ENCODE assay signal across 14 cellular contexts in the genomic region with DNA sequence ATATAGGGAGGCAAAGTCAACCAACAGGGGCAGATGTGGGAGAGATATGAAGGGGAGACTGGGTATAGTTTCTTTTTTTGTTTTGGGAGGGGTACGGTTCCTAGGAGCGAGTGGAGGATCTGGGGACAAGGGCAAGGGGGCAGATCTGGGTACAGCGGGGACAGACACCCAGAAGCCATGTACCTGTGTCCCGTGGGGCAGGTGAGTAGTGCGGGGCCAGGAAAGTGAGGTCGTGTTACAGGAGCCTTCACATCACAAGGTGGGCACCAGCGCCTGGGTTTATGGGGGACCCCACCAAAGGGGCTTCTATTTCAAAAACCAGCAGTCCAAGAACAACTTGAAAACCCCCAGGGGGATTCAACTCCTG. TPM values are rescaled to one million over a fixed set of nuclear protein-coding genes. Genes with fewer than 3 reads are reported as not detected.
DNase-seq lines count a peak whose midpoint lies in the region; ATAC-seq and TF ChIP-seq lines count a peak whose summit lies in the region.
"Had no signal": no experiment of that assay in that cellular context is flagged by ENCODE, and none has a peak within 500 bp of the region (broad histone marks: within the 10 kb centered on the region; RNA-seq: fewer than 3 reads in every experiment).

No MANE protein-coding gene starts in this region.

- no peak for TF ChIP-seq CTCF in MM.1S (IDR thresholded peaks at IDR 0.05; ENCODE audit: low read length)
- no peak for TF ChIP-seq CTCF in stomach (IDR thresholded peaks at IDR 0.05)

- POLR2A ChIA-PET in activated CD4-positive, alpha-beta T cell treated with anti-CD3 and anti-CD28 coated beads, Interleukin-2, amount 10 ng/mL, durations not matched to agents 7 days and 5 days (lab: Charles Lee): no interaction called here

- peaks cover 74% of the 10 kb centered on the region for H3K4me1 Mint-ChIP-seq in activated CD4-positive, alpha-beta T cell treated with anti-CD3 and anti-CD28 coated beads, Interleukin-2, amount 10 ng/mL, durations not matched to agents 7 days and 5 days
- peaks cover 92 to 93% of the 10 kb centered on the region in 2 donors for H3K4me1 Mint-ChIP-seq in immature natural killer cell

- H3K4me3 ChIP-seq in MM.1S (ENCODE audit: low read length) (peak overlapping the region; percentile 41), stomach (no peak overlapping the region)
- H3K4me3 ChIP-seq: dorsolateral prefrontal cortex, heart right ventricle had no signal

- H3K36me3 ChIP-seq in MM.1S (replicated peaks; ENCODE audit: insufficient read depth, low read length): no peaks in the 10 kb centered on the region
- H3K36me3 ChIP-seq in stomach: peaks cover 0 to 9% (median 2%) of the 10 kb centered on the region in 4 donors

- peak overlapping the region; percentile 82 for H3K4me2 ChIP-seq in MM.1S (ENCODE audit: low read depth, low read length)

- H3K27ac ChIP-seq in MM.1S (ENCODE audit: low read length) (peak overlapping the region; percentile 92; the same call in 1 of the 2 replicates), stomach (peak overlapping the region in 3 of 5 donors; percentile 0 to 27 (median 4))

- no peak for TF ChIP-seq POLR2A in stomach (IDR thresholded peaks at IDR 0.05)

- H3K4me3 Mint-ChIP-seq in activated CD4-positive, alpha-beta T cell treated with anti-CD3 and anti-CD28 coated beads, Interleukin-2, amount 10 ng/mL, durations not matched to agents 7 days and 5 days: no peak overlapping the region
- H3K4me3 Mint-ChIP-seq in immature natural killer cell: peak overlapping the region; percentile 76 to 87 (median 84)
- H3K4me3 Mint-ChIP-seq: brain had no signal

- H3K4me1 ChIP-seq in MM.1S (ENCODE audit: low read length) (peaks cover 32% of the 10 kb centered on the region), stomach (peaks cover 33 to 95% (median 74%) of the 10 kb centered on the region in 4 donors)

- H3K27me3 ChIP-seq in MM.1S (replicated peaks; ENCODE audit: insufficient read depth, low read length) (no peaks in the 10 kb centered on the region), stomach (no peaks in the 10 kb centered on the region)
- H3K27me3 ChIP-seq: dorsolateral prefrontal cortex, heart right ventricle had no signal

- H3K27ac Mint-ChIP-seq in activated CD4-positive, alpha-beta T cell treated with anti-CD3 and anti-CD28 coated beads, Interleukin-2, amount 10 ng/mL, durations not matched to agents 7 days and 5 days: peak overlapping the region; percentile 34
- peak overlapping the region; percentile 88 to 98 (median 94) for H3K27ac Mint-ChIP-seq in immature natural killer cell
- H3K27ac Mint-ChIP-seq: brain had no signal

- no peaks in the 10 kb centered on the region for H3K9me2 ChIP-seq in MM.1S (replicated peaks; ENCODE audit: insufficient read depth, low read length)

- peak overlapping the region; percentile 15; the same call in 1 of the 2 replicates for H3K9ac ChIP-seq in MM.1S (ENCODE audit: low read length)

- WGBS in stomach, 5 donors: 87 to 95% (median 94%) methylated on average over 7 of the region's 7 CpGs

- H4K20me1 ChIP-seq in MM.1S (ENCODE audit: insufficient read depth, low read length): peaks cover 5% of the 10 kb centered on the region; the same call in 1 of the 2 replicates

- ATAC-seq in GM21360 (IDR thresholded peaks at IDR 0.05; ENCODE audit: unreplicated experiment): no peak
- ATAC-seq: heart right ventricle had no signal

- H2AFZ ChIP-seq in MM.1S (ENCODE audit: low read length): no peak overlapping the region

- no peaks in the 10 kb centered on the region for H3K9me3 ChIP-seq in MM.1S (replicated peaks; ENCODE audit: insufficient read depth, low read length)
- no peaks in the 10 kb centered on the region for H3K9me3 ChIP-seq in stomach
- H3K9me3 ChIP-seq: heart right ventricle had no signal

- peaks cover 98% of the 10 kb centered on the region for H3K79me2 ChIP-seq in MM.1S (ENCODE audit: low read length)

- peaks cover 24% of the 10 kb centered on the region for H3F3A ChIP-seq in MM.1S (ENCODE audit: insufficient read depth, low read length)

- no peak for TF ChIP-seq EP300 in stomach (IDR thresholded peaks at IDR 0.05)

- H3K27me3 Mint-ChIP-seq in activated CD4-positive, alpha-beta T cell treated with anti-CD3 and anti-CD28 coated beads, Interleukin-2, amount 10 ng/mL, durations not matched to agents 7 days and 5 days: no peaks in the 10 kb centered on the region
- peaks cover 29 to 38% (median 34%) of the 10 kb centered on the region in 3 donors for H3K27me3 Mint-ChIP-seq in immature natural killer cell (ENCODE audit: low read depth in 3 of 3)
- H3K27me3 Mint-ChIP-seq: brain had no signal

- intact Hi-C loops in stomach (cut with DNase I; ENCODE audit: low total_unique reads): no loop called here

- CTCF ChIA-PET in activated CD4-positive, alpha-beta T cell treated with anti-CD3 and anti-CD28 coated beads, Interleukin-2, amount 10 ng/mL, durations not matched to agents 7 days and 5 days (lab: Charles Lee): interaction anchor here (0.5 to 0.9 kb wide), 2 partner anchors 9 to 30 kb away, joined by 3 read pairs; no protein-coding TSS in a partner anchor

- peaks cover 50% of the 10 kb centered on the region for H3K36me3 Mint-ChIP-seq in activated CD4-positive, alpha-beta T cell treated with anti-CD3 and anti-CD28 coated beads, Interleukin-2, amount 10 ng/mL, durations not matched to agents 7 days and 5 days (ENCODE audit: low read depth)
- H3K36me3 Mint-ChIP-seq in immature natural killer cell: peaks cover 3 to 22% (median 20%) of the 10 kb centered on the region in 3 donors

- no peaks in the 10 kb centered on the region for H3K9me3 Mint-ChIP-seq in activated CD4-positive, alpha-beta T cell treated with anti-CD3 and anti-CD28 coated beads, Interleukin-2, amount 10 ng/mL, durations not matched to agents 7 days and 5 days
- H3K9me3 Mint-ChIP-seq in immature natural killer cell: no peaks in the 10 kb centered on the region

- no peak for DNase-seq in activated CD4-positive, alpha-beta T cell treated with anti-CD3 and anti-CD28 coated beads, Interleukin-2, amount 10 ng/mL, durations not matched to agents 7 days and 5 days
- DNase-seq in activated CD4-positive, alpha-beta T cell treated with anti-CD3 and anti-CD28 coated beads, Interleukin-2, amount 50 U/mL, for 4 hours: no peak
- DNase-seq in MM.1S: no peak
- no peak for DNase-seq in immature natural killer cell
- no peak for DNase-seq in stomach
- no peak for DNase-seq in DMS153 (lab: John Stamatoyannopoulos, UW)
- no peak for DNase-seq in NCI-H510A treated with DMSO at 0.1 percent for 48 hours (lab: John Stamatoyannopoulos, UW)
- DNase-seq: HCEC 1CT, heart right ventricle, kidney glomerular epithelial cell, NCI-H1048 had no signal

RNA-seq across cellular contexts. Expression of gene LITAF, which starts 11.5 kb away (rescaled TPM):
- total RNA-seq in activated CD4-positive, alpha-beta T cell treated with anti-CD3 and anti-CD28 coated beads, Interleukin-2, amount 10 ng/mL, durations not matched to agents 7 days and 5 days: 100 to 1,000 TPM; 133 to 141 TPM
- 1,000 to 10,000 TPM; 1,031 to 1,827 (median 1,086) TPM for polyA plus RNA-seq in immature natural killer cell
- 100 to 1,000 TPM in 1 of 5 donors, 10 to 100 TPM in 3, 1 to 10 TPM in 1; 9.8 to 211 (median 46.6) TPM for total RNA-seq in stomach
- polyA plus RNA-seq in stomach: 100 to 1,000 TPM in 2 of 3 donors, 10 to 100 TPM in 1; 43.7 to 124 (median 118) TPM
